ENCODE assay signal across 10 cellular contexts in the genomic region with DNA sequence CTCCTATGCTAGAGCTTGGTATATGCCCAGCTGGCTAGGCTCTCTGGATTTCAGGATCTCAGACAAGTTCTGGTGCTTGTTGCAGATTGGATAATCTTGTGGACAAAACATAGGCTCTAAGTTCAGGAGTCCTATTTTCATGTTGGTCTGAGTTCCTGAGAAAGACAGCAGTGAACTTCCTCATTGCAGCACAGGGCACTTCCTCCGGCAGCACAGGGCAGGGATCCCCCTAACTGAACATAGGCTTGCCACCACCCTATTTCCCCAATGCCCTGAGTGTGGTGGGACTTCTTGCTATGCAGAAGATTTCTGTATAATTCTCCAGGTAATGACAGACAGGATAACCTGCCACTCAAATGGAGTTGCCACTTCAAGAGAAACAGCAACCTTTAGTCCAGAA.
DNase-seq lines count a peak whose midpoint lies in the region; ATAC-seq and TF ChIP-seq lines count a peak whose summit lies in the region.
"Had no signal": no experiment of that assay in that cellular context is flagged by ENCODE, and none has a peak within 500 bp of the region (broad histone marks: within the 10 kb centered on the region; RNA-seq: fewer than 3 reads in every experiment).

No MANE protein-coding gene starts in this region.

- H3K27me3 ChIP-seq in colonic mucosa, result no peaks in the 10 kb centered on the region
- no peaks in the 10 kb centered on the region for H3K27me3 ChIP-seq in parathyroid adenoma (ENCODE audit: control insufficient read depth, insufficient read depth, low read length)

- no peaks in the 10 kb centered on the region for H3K79me2 ChIP-seq in parathyroid adenoma

- no peak for TF ChIP-seq CTCF in colonic mucosa (IDR thresholded peaks at IDR 0.05)
- TF ChIP-seq CTCF in parathyroid adenoma (IDR thresholded peaks at IDR 0.05), result no peak

- H3K9ac ChIP-seq in colonic mucosa (ENCODE audit: low read depth in 2 of 2, low read length in 2 of 2), result no peak overlapping the region
- no peak overlapping the region for H3K9ac ChIP-seq in parathyroid adenoma

- H3K4me3 ChIP-seq in colonic mucosa (no peak overlapping the region), parathyroid adenoma (ENCODE audit: low read depth, low read length) (no peak overlapping the region)

- DNase-seq in GDM1 (lab: John Stamatoyannopoulos, UW) (peak; percentile 66), NOMO-1 treated with dmso at 0.1 percent for 144 hours (lab: John Stamatoyannopoulos, UW; ENCODE audit: unreplicated experiment) (peak; percentile 44), colonic mucosa (no peak), DMS79 treated with DMSO at 0.1 percent for 48 hours (lab: John Stamatoyannopoulos, UW) (no peak), GOT3 (lab: John Stamatoyannopoulos, UW) (no peak), NCI-H2081 treated with DMSO at 0.1 percent for 48 hours (lab: John Stamatoyannopoulos, UW) (no peak)
- DNase-seq: foreskin melanocyte, NCI-H510A treated with DMSO at 0.1 percent for 48 hours had no signal

- H3K9me3 ChIP-seq in colonic mucosa (no peaks in the 10 kb centered on the region), parathyroid adenoma (ENCODE audit: control insufficient read depth, low read length) (no peaks in the 10 kb centered on the region)

- intact Hi-C loops in colonic mucosa (cut with DNase I), result no loop called here

- H3K27ac ChIP-seq in colonic mucosa (peak overlapping the region; percentile 24), parathyroid adenoma (peak overlapping the region; percentile 82)

- H2AFZ ChIP-seq in parathyroid adenoma, result peak overlapping the region; percentile 48

- H3K36me3 ChIP-seq in colonic mucosa (no peaks in the 10 kb centered on the region), parathyroid adenoma (ENCODE audit: control insufficient read depth, insufficient read depth, low read length) (no peaks in the 10 kb centered on the region)

- H3K4me1 ChIP-seq in colonic mucosa (no peaks in the 10 kb centered on the region), parathyroid adenoma (peaks cover 49% of the 10 kb centered on the region)

- H3K4me2 ChIP-seq in parathyroid adenoma (ENCODE audit: low read length), result no peak overlapping the region

- ATAC-seq in HG03432 (IDR thresholded peaks at IDR 0.05; ENCODE audit: unreplicated experiment), result no peak

Comparison
In these comparisons a context has a peak if more than half of its experiments do, and no peak if none do; other contexts are left out.
1. DNase-seq: peak in GDM1 (single experiment) and NOMO-1 treated with dmso at 0.1 percent for 144 hours (single experiment); none in colonic mucosa (single experiment), DMS79 treated with DMSO at 0.1 percent for 48 hours (single experiment), GOT3 (single experiment) and NCI-H2081 treated with DMSO at 0.1 percent for 48 hours (single experiment).